In the genomic region with DNA sequence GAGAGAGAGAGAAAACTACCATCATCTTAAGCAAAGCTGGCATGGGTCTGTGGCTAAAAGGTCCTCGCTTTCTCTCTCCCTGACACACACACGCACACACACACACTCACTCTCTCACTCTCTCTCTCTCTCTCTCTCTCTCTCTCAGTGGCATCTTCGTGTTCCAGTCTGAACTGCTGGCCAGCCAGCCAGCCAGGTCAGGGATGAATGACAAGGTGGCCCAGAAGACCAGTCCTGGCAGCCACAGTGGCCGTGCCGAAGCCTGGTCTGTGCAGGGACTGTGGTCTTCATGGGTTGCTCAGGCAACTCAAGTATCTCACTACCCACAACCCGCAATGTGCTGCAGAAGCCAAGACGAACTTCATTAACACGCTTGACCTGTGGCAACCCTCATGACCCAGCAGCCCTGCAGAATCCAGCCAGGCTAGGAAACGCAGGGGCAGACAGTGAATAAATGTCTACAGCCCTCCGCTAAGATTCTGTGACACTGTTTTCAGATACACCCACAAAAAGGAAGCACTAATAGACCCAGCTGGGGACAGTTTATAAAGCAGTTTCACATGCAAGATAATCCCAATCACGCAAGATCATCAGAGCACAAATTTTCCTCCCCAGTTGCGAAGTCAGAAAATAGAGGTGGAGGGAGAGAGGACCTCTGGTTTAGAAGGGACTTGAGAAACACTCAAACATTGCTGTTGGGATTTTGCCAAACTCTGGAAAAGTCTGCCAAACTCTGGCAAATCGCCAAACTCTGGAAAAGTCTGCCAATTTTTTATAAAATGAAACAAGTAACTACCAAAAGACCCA, we compare ENCODE assay signal across 1 cellular context.
TF ChIP-seq lines count a peak whose summit lies in the region.

No MANE protein-coding gene starts in this region.

TF ChIP-seq in GM12878, 131 proteins besides CTCF, POLR2A, EP300 and RAD21 (continued from another document and continues in another):
- TF ChIP-seq, protein P1, sequence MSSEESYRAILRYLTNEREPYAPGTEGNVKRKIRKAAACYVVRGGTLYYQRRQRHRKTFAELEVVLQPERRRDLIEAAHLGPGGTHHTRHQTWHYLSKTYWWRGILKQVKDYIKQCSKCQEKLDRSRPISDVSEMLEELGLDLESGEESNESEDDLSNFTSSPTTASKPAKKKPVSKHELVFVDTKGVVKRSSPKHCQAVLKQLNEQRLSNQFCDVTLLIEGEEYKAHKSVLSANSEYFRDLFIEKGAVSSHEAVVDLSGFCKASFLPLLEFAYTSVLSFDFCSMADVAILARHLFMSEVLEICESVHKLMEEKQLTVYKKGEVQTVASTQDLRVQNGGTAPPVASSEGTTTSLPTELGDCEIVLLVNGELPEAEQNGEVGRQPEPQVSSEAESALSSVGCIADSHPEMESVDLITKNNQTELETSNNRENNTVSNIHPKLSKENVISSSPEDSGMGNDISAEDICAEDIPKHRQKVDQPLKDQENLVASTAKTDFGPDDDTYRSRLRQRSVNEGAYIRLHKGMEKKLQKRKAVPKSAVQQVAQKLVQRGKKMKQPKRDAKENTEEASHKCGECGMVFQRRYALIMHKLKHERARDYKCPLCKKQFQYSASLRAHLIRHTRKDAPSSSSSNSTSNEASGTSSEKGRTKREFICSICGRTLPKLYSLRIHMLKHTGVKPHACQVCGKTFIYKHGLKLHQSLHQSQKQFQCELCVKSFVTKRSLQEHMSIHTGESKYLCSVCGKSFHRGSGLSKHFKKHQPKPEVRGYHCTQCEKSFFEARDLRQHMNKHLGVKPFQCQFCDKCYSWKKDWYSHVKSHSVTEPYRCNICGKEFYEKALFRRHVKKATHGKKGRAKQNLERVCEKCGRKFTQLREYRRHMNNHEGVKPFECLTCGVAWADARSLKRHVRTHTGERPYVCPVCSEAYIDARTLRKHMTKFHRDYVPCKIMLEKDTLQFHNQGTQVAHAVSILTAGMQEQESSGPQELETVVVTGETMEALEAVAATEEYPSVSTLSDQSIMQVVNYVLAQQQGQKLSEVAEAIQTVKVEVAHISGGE (CRISPR knock-in tag; IDR thresholded peaks at IDR 0.05) = no peak
- TF ChIP-seq ZNF217 (IDR thresholded peaks at IDR 0.05) = 0 out of 2 replicates have a peak, but pooled peaks have one; percentile 18
- no peak for TF ChIP-seq FOXM1 (IDR thresholded peaks at IDR 0.05; ENCODE audit: low read depth, low read length)
- TF ChIP-seq, protein P2, sequence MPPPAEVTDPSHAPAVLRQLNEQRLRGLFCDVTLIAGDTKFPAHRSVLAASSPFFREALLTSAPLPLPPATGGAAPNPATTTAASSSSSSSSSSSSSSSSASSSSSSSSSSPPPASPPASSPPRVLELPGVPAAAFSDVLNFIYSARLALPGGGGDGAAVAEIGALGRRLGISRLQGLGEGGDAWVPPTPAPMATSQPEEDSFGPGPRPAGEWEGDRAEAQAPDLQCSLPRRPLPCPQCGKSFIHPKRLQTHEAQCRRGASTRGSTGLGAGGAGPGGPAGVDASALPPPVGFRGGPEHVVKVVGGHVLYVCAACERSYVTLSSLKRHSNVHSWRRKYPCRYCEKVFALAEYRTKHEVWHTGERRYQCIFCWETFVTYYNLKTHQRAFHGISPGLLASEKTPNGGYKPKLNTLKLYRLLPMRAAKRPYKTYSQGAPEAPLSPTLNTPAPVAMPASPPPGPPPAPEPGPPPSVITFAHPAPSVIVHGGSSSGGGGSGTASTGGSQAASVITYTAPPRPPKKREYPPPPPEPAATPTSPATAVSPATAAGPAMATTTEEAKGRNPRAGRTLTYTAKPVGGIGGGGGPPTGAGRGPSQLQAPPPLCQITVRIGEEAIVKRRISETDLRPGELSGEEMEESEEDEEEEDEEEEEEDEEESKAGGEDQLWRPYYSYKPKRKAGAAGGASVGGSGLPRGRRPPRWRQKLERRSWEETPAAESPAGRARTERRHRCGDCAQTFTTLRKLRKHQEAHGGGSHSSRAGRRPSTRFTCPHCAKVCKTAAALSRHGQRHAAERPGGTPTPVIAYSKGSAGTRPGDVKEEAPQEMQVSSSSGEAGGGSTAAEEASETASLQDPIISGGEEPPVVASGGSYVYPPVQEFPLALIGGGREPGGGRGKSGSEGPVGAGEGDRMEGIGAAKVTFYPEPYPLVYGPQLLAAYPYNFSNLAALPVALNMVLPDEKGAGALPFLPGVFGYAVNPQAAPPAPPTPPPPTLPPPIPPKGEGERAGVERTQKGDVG (CRISPR knock-in tag; IDR thresholded peaks at IDR 0.05) = no peak
- no peak for TF ChIP-seq ETV6 (conservative IDR thresholded peaks at IDR 0.05 in 1 of 2, IDR thresholded peaks at IDR 0.05 in 1 of 2; ENCODE audit: borderline replicate concordance in 1 of 2, low read depth in 1 of 2)
- TF ChIP-seq CBX3 (IDR thresholded peaks at IDR 0.05; ENCODE audit: borderline replicate concordance, low read depth) = no peak
- TF ChIP-seq CHD4 (IDR thresholded peaks at IDR 0.05) = no peak
- no peak for TF ChIP-seq SIX5 (IDR thresholded peaks at IDR 0.05; ENCODE audit: low read depth, low read length, severe bottlenecking)
- TF ChIP-seq, protein P3, sequence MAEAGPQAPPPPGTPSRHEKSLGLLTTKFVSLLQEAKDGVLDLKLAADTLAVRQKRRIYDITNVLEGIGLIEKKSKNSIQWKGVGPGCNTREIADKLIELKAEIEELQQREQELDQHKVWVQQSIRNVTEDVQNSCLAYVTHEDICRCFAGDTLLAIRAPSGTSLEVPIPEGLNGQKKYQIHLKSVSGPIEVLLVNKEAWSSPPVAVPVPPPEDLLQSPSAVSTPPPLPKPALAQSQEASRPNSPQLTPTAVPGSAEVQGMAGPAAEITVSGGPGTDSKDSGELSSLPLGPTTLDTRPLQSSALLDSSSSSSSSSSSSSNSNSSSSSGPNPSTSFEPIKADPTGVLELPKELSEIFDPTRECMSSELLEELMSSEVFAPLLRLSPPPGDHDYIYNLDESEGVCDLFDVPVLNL (IDR thresholded peaks at IDR 0.05; ENCODE audit: low read depth, low read length) = no peak
- TF ChIP-seq BACH1 (IDR thresholded peaks at IDR 0.05; ENCODE audit: borderline replicate concordance) = no peak
- TF ChIP-seq, protein P4, sequence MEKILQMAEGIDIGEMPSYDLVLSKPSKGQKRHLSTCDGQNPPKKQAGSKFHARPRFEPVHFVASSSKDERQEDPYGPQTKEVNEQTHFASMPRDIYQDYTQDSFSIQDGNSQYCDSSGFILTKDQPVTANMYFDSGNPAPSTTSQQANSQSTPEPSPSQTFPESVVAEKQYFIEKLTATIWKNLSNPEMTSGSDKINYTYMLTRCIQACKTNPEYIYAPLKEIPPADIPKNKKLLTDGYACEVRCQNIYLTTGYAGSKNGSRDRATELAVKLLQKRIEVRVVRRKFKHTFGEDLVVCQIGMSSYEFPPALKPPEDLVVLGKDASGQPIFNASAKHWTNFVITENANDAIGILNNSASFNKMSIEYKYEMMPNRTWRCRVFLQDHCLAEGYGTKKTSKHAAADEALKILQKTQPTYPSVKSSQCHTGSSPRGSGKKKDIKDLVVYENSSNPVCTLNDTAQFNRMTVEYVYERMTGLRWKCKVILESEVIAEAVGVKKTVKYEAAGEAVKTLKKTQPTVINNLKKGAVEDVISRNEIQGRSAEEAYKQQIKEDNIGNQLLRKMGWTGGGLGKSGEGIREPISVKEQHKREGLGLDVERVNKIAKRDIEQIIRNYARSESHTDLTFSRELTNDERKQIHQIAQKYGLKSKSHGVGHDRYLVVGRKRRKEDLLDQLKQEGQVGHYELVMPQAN (conservative IDR thresholded peaks at IDR 0.05) = no peak
- TF ChIP-seq, protein P5, sequence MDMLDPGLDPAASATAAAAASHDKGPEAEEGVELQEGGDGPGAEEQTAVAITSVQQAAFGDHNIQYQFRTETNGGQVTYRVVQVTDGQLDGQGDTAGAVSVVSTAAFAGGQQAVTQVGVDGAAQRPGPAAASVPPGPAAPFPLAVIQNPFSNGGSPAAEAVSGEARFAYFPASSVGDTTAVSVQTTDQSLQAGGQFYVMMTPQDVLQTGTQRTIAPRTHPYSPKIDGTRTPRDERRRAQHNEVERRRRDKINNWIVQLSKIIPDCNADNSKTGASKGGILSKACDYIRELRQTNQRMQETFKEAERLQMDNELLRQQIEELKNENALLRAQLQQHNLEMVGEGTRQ (IDR thresholded peaks at IDR 0.05; ENCODE audit: borderline replicate concordance, low read depth, low read length) = no peak
- TF ChIP-seq EZH2 (IDR thresholded peaks at IDR 0.05; ENCODE audit: borderline replicate concordance, control insufficient read depth, low read depth, low read length) = no peak
- no peak for TF ChIP-seq CEBPB (IDR thresholded peaks at IDR 0.05; ENCODE audit: borderline replicate concordance in 1 of 2, low read depth in 2 of 2, low read length in 2 of 2)
- TF ChIP-seq PAX8 (IDR thresholded peaks at IDR 0.05) = no peak
- TF ChIP-seq ZNF274 (IDR thresholded peaks at IDR 0.05; ENCODE audit: insufficient read depth, insufficient read length) = no peak
- no peak for TF ChIP-seq ZNF207 (IDR thresholded peaks at IDR 0.05; ENCODE audit: borderline replicate concordance)
- no peak for TF ChIP-seq MYB (IDR thresholded peaks at IDR 0.05; ENCODE audit: borderline replicate concordance, low read depth, low read length)
- no peak for TF ChIP-seq JUND (IDR thresholded peaks at IDR 0.05; ENCODE audit: low read depth, low read length)
- TF ChIP-seq RELA (IDR thresholded peaks at IDR 0.05; ENCODE audit: borderline replicate concordance, partially characterized antibody) = no peak
- 0 out of 2 replicates have a peak, but pooled peaks have one; percentile 2 for TF ChIP-seq NR2C1 (IDR thresholded peaks at IDR 0.05)
- TF ChIP-seq DPF2 (IDR thresholded peaks at IDR 0.05) = peak; percentile 44; the same call in 1 of the 2 replicates
- TF ChIP-seq, protein P6, sequence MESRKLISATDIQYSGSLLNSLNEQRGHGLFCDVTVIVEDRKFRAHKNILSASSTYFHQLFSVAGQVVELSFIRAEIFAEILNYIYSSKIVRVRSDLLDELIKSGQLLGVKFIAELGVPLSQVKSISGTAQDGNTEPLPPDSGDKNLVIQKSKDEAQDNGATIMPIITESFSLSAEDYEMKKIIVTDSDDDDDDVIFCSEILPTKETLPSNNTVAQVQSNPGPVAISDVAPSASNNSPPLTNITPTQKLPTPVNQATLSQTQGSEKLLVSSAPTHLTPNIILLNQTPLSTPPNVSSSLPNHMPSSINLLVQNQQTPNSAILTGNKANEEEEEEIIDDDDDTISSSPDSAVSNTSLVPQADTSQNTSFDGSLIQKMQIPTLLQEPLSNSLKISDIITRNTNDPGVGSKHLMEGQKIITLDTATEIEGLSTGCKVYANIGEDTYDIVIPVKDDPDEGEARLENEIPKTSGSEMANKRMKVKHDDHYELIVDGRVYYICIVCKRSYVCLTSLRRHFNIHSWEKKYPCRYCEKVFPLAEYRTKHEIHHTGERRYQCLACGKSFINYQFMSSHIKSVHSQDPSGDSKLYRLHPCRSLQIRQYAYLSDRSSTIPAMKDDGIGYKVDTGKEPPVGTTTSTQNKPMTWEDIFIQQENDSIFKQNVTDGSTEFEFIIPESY (IDR thresholded peaks at IDR 0.05) = no peak
- peak in 1 of 2 experiments; percentile 51; a peak in 1 of 4 replicates for TF ChIP-seq BHLHE40 (IDR thresholded peaks at IDR 0.05; ENCODE audit: borderline replicate concordance in 1 of 2, low read depth in 2 of 2, low read length in 1 of 2)
- TF ChIP-seq RAD51 (IDR thresholded peaks at IDR 0.05) = no peak
- TF ChIP-seq MTA3 (IDR thresholded peaks at IDR 0.05; ENCODE audit: borderline replicate concordance, low read length) = no peak
- TF ChIP-seq, protein P7, sequence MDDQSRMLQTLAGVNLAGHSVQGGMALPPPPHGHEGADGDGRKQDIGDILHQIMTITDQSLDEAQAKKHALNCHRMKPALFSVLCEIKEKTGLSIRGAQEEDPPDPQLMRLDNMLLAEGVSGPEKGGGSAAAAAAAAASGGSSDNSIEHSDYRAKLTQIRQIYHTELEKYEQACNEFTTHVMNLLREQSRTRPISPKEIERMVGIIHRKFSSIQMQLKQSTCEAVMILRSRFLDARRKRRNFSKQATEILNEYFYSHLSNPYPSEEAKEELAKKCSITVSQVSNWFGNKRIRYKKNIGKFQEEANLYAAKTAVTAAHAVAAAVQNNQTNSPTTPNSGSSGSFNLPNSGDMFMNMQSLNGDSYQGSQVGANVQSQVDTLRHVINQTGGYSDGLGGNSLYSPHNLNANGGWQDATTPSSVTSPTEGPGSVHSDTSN (IDR thresholded peaks at IDR 0.05; ENCODE audit: insufficient replicate concordance, low read depth, low read length) = no peak
- no peak for TF ChIP-seq RUNX3 (IDR thresholded peaks at IDR 0.05; ENCODE audit: low read length)
- TF ChIP-seq, protein P8, sequence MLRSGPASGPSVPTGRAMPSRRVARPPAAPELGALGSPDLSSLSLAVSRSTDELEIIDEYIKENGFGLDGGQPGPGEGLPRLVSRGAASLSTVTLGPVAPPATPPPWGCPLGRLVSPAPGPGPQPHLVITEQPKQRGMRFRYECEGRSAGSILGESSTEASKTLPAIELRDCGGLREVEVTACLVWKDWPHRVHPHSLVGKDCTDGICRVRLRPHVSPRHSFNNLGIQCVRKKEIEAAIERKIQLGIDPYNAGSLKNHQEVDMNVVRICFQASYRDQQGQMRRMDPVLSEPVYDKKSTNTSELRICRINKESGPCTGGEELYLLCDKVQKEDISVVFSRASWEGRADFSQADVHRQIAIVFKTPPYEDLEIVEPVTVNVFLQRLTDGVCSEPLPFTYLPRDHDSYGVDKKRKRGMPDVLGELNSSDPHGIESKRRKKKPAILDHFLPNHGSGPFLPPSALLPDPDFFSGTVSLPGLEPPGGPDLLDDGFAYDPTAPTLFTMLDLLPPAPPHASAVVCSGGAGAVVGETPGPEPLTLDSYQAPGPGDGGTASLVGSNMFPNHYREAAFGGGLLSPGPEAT (IDR thresholded peaks at IDR 0.05; ENCODE audit: low read depth) = peak; percentile 61; the same call in 1 of the 2 replicates
- peak; percentile 28 for TF ChIP-seq ZZZ3 (IDR thresholded peaks at IDR 0.05; ENCODE audit: control insufficient read depth, insufficient read length, low read depth)
- TF ChIP-seq SPI1 (IDR thresholded peaks at IDR 0.05; ENCODE audit: borderline replicate concordance, insufficient read depth, low read depth, low read length) = no peak
- TF ChIP-seq CHD2 (IDR thresholded peaks at IDR 0.05; ENCODE audit: borderline replicate concordance, low read depth, low read length) = no peak
- TF ChIP-seq MEF2B (IDR thresholded peaks at IDR 0.05; ENCODE audit: partially characterized antibody, poor library complexity, severe bottlenecking) = no peak
- TF ChIP-seq, protein P9, sequence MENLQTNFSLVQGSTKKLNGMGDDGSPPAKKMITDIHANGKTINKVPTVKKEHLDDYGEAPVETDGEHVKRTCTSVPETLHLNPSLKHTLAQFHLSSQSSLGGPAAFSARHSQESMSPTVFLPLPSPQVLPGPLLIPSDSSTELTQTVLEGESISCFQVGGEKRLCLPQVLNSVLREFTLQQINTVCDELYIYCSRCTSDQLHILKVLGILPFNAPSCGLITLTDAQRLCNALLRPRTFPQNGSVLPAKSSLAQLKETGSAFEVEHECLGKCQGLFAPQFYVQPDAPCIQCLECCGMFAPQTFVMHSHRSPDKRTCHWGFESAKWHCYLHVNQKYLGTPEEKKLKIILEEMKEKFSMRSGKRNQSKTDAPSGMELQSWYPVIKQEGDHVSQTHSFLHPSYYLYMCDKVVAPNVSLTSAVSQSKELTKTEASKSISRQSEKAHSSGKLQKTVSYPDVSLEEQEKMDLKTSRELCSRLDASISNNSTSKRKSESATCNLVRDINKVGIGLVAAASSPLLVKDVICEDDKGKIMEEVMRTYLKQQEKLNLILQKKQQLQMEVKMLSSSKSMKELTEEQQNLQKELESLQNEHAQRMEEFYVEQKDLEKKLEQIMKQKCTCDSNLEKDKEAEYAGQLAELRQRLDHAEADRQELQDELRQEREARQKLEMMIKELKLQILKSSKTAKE (IDR thresholded peaks at IDR 0.05; ENCODE audit: low read depth, poor library complexity, severe bottlenecking) = peak; percentile 70
- peak; percentile 94 for TF ChIP-seq NR2F1 (conservative IDR thresholded peaks at IDR 0.05)
